ENCODE assay signal across 19 cellular contexts in genomic region chr1:169155675-169156074, GRCh38. TPM values are rescaled to one million over a fixed set of nuclear protein-coding genes. Genes with fewer than 3 reads are reported as not detected.
A peak's percentile ranks its signal among the peaks of the same experiment; 100 is the strongest.
DNase-seq lines count a peak whose midpoint lies in the region; ATAC-seq, FAIRE-seq and TF ChIP-seq lines count a peak whose summit lies in the region.
"Had no signal": no experiment of that assay in that cellular context is flagged by ENCODE, and none has a peak within 500 bp of the region (broad histone marks: within the 10 kb centered on the region; RNA-seq: fewer than 3 reads in every experiment).

No MANE protein-coding gene starts in this region.

- no peaks in the 10 kb centered on the region for H3K4me1 Mint-ChIP-seq in CD8-positive, alpha-beta T cell (ENCODE audit: low read depth)
- H3K4me1 Mint-ChIP-seq: CD4-positive, alpha-beta memory T cell had no signal

- in situ Hi-C loops in transverse colon (cut with MboI; ENCODE audit: low pct_ligation_motif_present in 1 of 4, low pct_unique_long_range_greater_than_20kb in 1 of 4, low sequenced_read_pairs in 3 of 4) = no loop called here

- no peaks in the 10 kb centered on the region for H3K27me3 Mint-ChIP-seq in CD8-positive, alpha-beta T cell (ENCODE audit: low read depth)
- H3K27me3 Mint-ChIP-seq: CD4-positive, alpha-beta memory T cell had no signal

- ATAC-seq in Right ventricle myocardium superior (ENCODE audit: poor library complexity) = peak; percentile 74
- no peak for ATAC-seq in CD8-positive, alpha-beta T cell
- ATAC-seq: GM12878 had no signal

- H3K27ac Mint-ChIP-seq in CD8-positive, alpha-beta T cell = no peak overlapping the region
- H3K27ac Mint-ChIP-seq: CD4-positive, alpha-beta memory T cell had no signal

- no peak for TF ChIP-seq EP300 in transverse colon (IDR thresholded peaks at IDR 0.05; ENCODE audit: low read depth)

- TF ChIP-seq CTCF in left ventricle myocardium inferior (IDR thresholded peaks at IDR 0.05; ENCODE audit: borderline replicate concordance) (no peak), transverse colon (IDR thresholded peaks at IDR 0.05) (no peak)
- TF ChIP-seq CTCF in CD8-positive, alpha-beta T cell (IDR thresholded peaks at IDR 0.05) = no peak

- CTCF ChIA-PET in CD8-positive, alpha-beta T cell (lab: Charles Lee) = no interaction called here

- intact Hi-C loops in Right ventricle myocardium superior (cut with DNase I) (no loop called here), left ventricle myocardium inferior (cut with micrococcal nuclease) (no loop called here), transverse colon (cut with DNase I; ENCODE audit: low total_unique reads) (no loop called here)
- intact Hi-C loops in CD8-positive, alpha-beta T cell (cut with DNase I, micrococcal nuclease) = no loop called here

- peaks cover 7% of the 10 kb centered on the region for H3K4me1 ChIP-seq in left ventricle myocardium inferior
- H3K4me1 ChIP-seq in transverse colon = peaks cover 8 to 31% (median 17%) of the 10 kb centered on the region in 4 donors
- no peaks in the 10 kb centered on the region for H3K4me1 ChIP-seq in CD8-positive, alpha-beta T cell (ENCODE audit: insufficient read depth, low read length)
- H3K4me1 ChIP-seq: Caco-2 had no signal

- no peak for DNase-seq in Right ventricle myocardium superior
- no peak for DNase-seq in left ventricle myocardium inferior
- DNase-seq in SK-N-DZ (ENCODE audit: low spot score) = peak; percentile 28
- no peak for DNase-seq in transverse colon
- DNase-seq in CD8-positive, alpha-beta T cell = no peak
- no peak for DNase-seq in OCI-M1 (lab: John Stamatoyannopoulos, UW)
- DNase-seq: C1 segment of cervical spinal cord; Caco-2; CD4-positive, alpha-beta memory T cell; DMS79; EL; GDM1; GM23248; H7; HCEC 1CT had no signal

- H3K9me3 ChIP-seq in left ventricle myocardium inferior (replicated peaks) (no peaks in the 10 kb centered on the region), transverse colon (no peaks in the 10 kb centered on the region)
- H3K9me3 ChIP-seq in CD8-positive, alpha-beta T cell (ENCODE audit: low read length) = no peaks in the 10 kb centered on the region
- H3K9me3 ChIP-seq: Caco-2 had no signal

- H3K4me3 ChIP-seq in left ventricle myocardium inferior (no peak overlapping the region), transverse colon (no peak overlapping the region)
- H3K4me3 ChIP-seq in CD8-positive, alpha-beta T cell (ENCODE audit: low read depth, low read length) = no peak overlapping the region
- H3K4me3 ChIP-seq: GM12878, GM23248 had no signal

- no peak overlapping the region for H3K4me3 Mint-ChIP-seq in CD8-positive, alpha-beta T cell
- H3K4me3 Mint-ChIP-seq: CD4-positive, alpha-beta memory T cell had no signal

- H3K27ac ChIP-seq in left ventricle myocardium inferior (replicated peaks) = no peak overlapping the region
- H3K27ac ChIP-seq in transverse colon = peak overlapping the region in 3 of 4 donors; percentile 30 to 38 (median 35)
- H3K27ac ChIP-seq in CD8-positive, alpha-beta T cell (ENCODE audit: low read depth, low read length) = no peak overlapping the region
- H3K27ac ChIP-seq: GM23248 had no signal

- H3K36me3 Mint-ChIP-seq in CD8-positive, alpha-beta T cell = no peaks in the 10 kb centered on the region

- FAIRE-seq in TTC549 (lab: Jason Lieb, UNC) = peak; percentile 33
- FAIRE-seq: GM12878, GM19239, H1 had no signal

- WGBS in transverse colon (ENCODE audit: low coverage in 1 of 2), 2 donors = 92% methylated on average over 1 of the region's 1 CpG; no CpG with 5 or more reads in 1 of the 2 donors

- no peaks in the 10 kb centered on the region for H3K9me3 Mint-ChIP-seq in CD8-positive, alpha-beta T cell
- H3K9me3 Mint-ChIP-seq: CD4-positive, alpha-beta memory T cell had no signal

- H3K36me3 ChIP-seq in left ventricle myocardium inferior (no peaks in the 10 kb centered on the region), transverse colon (no peaks in the 10 kb centered on the region)
- H3K36me3 ChIP-seq in CD8-positive, alpha-beta T cell (ENCODE audit: insufficient read depth, low read length) = no peaks in the 10 kb centered on the region

- no peak for TF ChIP-seq POLR2A in transverse colon (IDR thresholded peaks at IDR 0.05)

- POLR2A ChIA-PET in CD8-positive, alpha-beta T cell (lab: Charles Lee) = no interaction called here

- no peaks in the 10 kb centered on the region for H3K27me3 ChIP-seq in left ventricle myocardium inferior (ENCODE audit: low read depth)
- no peaks in the 10 kb centered on the region for H3K27me3 ChIP-seq in transverse colon
- no peaks in the 10 kb centered on the region for H3K27me3 ChIP-seq in CD8-positive, alpha-beta T cell (ENCODE audit: insufficient read depth, low read length)

RNA-seq across cellular contexts. Expression of gene ATP1B1, which starts 49.2 kb away (rescaled TPM):
- total RNA-seq in Right ventricle myocardium superior (302 TPM), left ventricle myocardium inferior (385 TPM), transverse colon (100 to 1,000 TPM in 3 of 4 donors, 10 to 100 TPM in 1; 82.8 to 493 (median 375) TPM)
- polyA plus RNA-seq in SK-N-DZ (2014; cell fraction: cytosol; rRNA removed) = 56.6 and 57.7 TPM in 2 replicates
- polyA plus RNA-seq in SK-N-DZ (2014; cell fraction: nucleus; rRNA removed) = 27.7 and 29.6 TPM in 2 replicates
- total RNA-seq in CD8-positive, alpha-beta T cell = 1 to 10 TPM; 2.6 to 3.0 TPM

Comparison
In these comparisons a context has a peak if more than half of its experiments do, and no peak if none do; other contexts are left out.
1. H3K27ac ChIP-seq: peak in transverse colon (3 of 4); none in left ventricle myocardium inferior (single experiment) and CD8-positive, alpha-beta T cell (single experiment).
2. RNA of gene ATP1B1, which starts 49.2 kb away (total RNA-seq): 82.8 to 493 TPM in transverse colon, 385 TPM in left ventricle myocardium inferior (single experiment) and 302 TPM in Right ventricle myocardium superior (single experiment); 2.6 to 3.0 TPM in CD8-positive, alpha-beta T cell; every median in the first group is over 10 times any median in the second.